In genomic region chr6:145583753-145584152, GRCh38 we compare ENCODE assay signal across 31 cellular contexts.
"Had no signal": no experiment of that assay in that cellular context is flagged by ENCODE, and none has a peak within 500 bp of the region (broad histone marks: within the 10 kb centered on the region; RNA-seq: fewer than 3 reads in every experiment).

No MANE protein-coding gene starts in this region.

- H3K36me3 Mint-ChIP-seq: activated CD4-positive, alpha-beta memory T cell treated with anti-CD3 and anti-CD28 coated beads for 36 hours; activated naive CD4-positive, alpha-beta T cell treated with anti-CD3 and anti-CD28 coated beads, Interleukin-2, amount 50 U/mL, for 72 hours had no signal

- H3K27me3 Mint-ChIP-seq: activated CD4-positive, alpha-beta memory T cell treated with anti-CD3 and anti-CD28 coated beads for 36 hours had no signal

- H3K36me3 ChIP-seq: adrenal gland, breast epithelium, MG63 had no signal

- H3K27ac ChIP-seq: adrenal gland, body of pancreas, breast epithelium, VCaP had no signal

- H3K4me3 Mint-ChIP-seq: activated B cell treated with CpG ODN at 0.5 μM for 24 hours; activated CD4-positive, alpha-beta memory T cell treated with anti-CD3 and anti-CD28 coated beads for 36 hours; activated naive CD4-positive, alpha-beta T cell treated with anti-CD3 and anti-CD28 coated beads for 36 hours; activated T-cell treated with anti-CD3 and anti-CD28 coated beads, Interleukin-2, amount 50 U/mL, for 4 hours; activated T-helper 1 cell treated with anti-CD3 and anti-CD28 coated beads, Interleukin-12 subunit alpha, Interleukin-12 subunit beta, Interleukin-2, Interleukin-4 antibody, amounts not matched to agents 30 ng/mL and 10 ng/mL and 1 ng/mL, durations not matched to agents 14 hours and 24 hours and 36 hours had no signal

- ATAC-seq: activated naive CD4-positive, alpha-beta T cell treated with anti-CD3 and anti-CD28 coated beads, Interleukin-2, amount 50 U/mL, for 72 hours; activated T-cell treated with anti-CD3 and anti-CD28 coated beads, Interleukin-2, amount 50 U/mL, for 4 hours; body of pancreas had no signal

- H3K27me3 ChIP-seq: adrenal gland, body of pancreas, breast epithelium, MG63 had no signal

- DNase-seq: activated B cell treated with CpG ODN at 0.5 μM for 24 hours; activated CD4-positive, alpha-beta memory T cell treated with anti-CD3 and anti-CD28 coated beads for 36 hours; activated CD4-positive, alpha-beta T cell treated with anti-CD3 and anti-CD28 coated beads for 4 hours; activated CD4-positive, alpha-beta T cell treated with anti-CD3 and anti-CD28 coated beads, Interleukin-2, amount 50 U/mL, for 1 hour; activated CD4-positive, CD25-positive, alpha-beta regulatory T cell treated with anti-CD3 and anti-CD28 coated beads, Interleukin-2, amount 50 U/mL, for 72 hours; activated CD8-positive, alpha-beta memory T cell treated with anti-CD3 and anti-CD28 coated beads, Interleukin-2, amount 50 U/mL, for 4 hours; activated gamma-delta T cell treated with Interleukin-2 at 50 U/mL for 16 hours; activated naive CD4-positive, alpha-beta T cell treated with anti-CD3 and anti-CD28 coated beads for 36 hours; activated T-cell treated with anti-CD3 and anti-CD28 coated beads for 4 hours; activated T-cell treated with anti-CD3 and anti-CD28 coated beads, Interleukin-2, amount 50 U/mL, for 4 hours; adrenal gland; body of pancreas; caudate nucleus; Kasumi-1; MG63; NCI-H1048; NCI-H1436 treated with DMSO at 0.1 percent for 48 hours; NCI-H1694 treated with DMSO at 0.1 percent for 48 hours; NCI-H2029; NCI-H345; NCI-H524 treated with DMSO at 0.1 percent for 48 hours; NK-92 treated with Interleukin-12 subunit alpha and Interleukin-12 subunit beta, amount 100 ng/mL, for 24 hours; Right ventricle myocardium superior; SW 1271; T-helper 1 cell; T-helper 2 cell; T-helper 9 cell had no signal

- H3K4me1 Mint-ChIP-seq: activated B cell treated with CpG ODN at 0.5 μM for 24 hours had no signal

- H3K9me3 Mint-ChIP-seq: activated T-helper 1 cell treated with anti-CD3 and anti-CD28 coated beads, Interleukin-12 subunit alpha, Interleukin-12 subunit beta, Interleukin-2, Interleukin-4 antibody, amounts not matched to agents 30 ng/mL and 10 ng/mL and 1 ng/mL, durations not matched to agents 14 hours and 24 hours and 36 hours had no signal

- H3K27ac Mint-ChIP-seq: activated B cell treated with CpG ODN at 0.5 μM for 24 hours; activated CD4-positive, alpha-beta memory T cell treated with anti-CD3 and anti-CD28 coated beads for 36 hours; activated naive CD4-positive, alpha-beta T cell treated with anti-CD3 and anti-CD28 coated beads for 36 hours; activated naive CD4-positive, alpha-beta T cell treated with anti-CD3 and anti-CD28 coated beads, Interleukin-2, amount 50 U/mL, for 72 hours; activated T-helper 1 cell treated with anti-CD3 and anti-CD28 coated beads, Interleukin-12 subunit alpha, Interleukin-12 subunit beta, Interleukin-2, Interleukin-4 antibody, amounts not matched to agents 30 ng/mL and 10 ng/mL and 1 ng/mL, durations not matched to agents 14 hours and 24 hours and 36 hours had no signal

- H3K9me3 ChIP-seq: body of pancreas, MG63 had no signal

- H3K4me1 ChIP-seq: adrenal gland, body of pancreas, breast epithelium had no signal

- H3K4me3 ChIP-seq: adrenal gland, body of pancreas, breast epithelium, MG63 had no signal
